ENCODE assay signal across 1 cellular context in the genomic region with DNA sequence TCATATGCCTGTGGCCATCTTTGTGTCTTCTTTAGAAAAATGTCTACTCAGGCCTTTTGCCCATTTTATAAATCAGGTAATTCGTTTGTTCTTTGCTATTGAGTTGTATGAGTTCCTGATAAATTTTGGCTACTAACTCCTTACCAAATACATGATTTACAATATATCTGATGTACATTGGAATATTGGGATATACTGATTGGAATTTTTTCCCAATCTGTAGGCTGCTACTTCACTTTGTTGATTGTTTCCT.
TF ChIP-seq lines count a peak whose summit lies in the region.

No MANE protein-coding gene starts in this region.

TF ChIP-seq in IMR-90, 13 proteins besides CTCF, POLR2A, EP300 and RAD21:
- TF ChIP-seq RFX5 (IDR thresholded peaks at IDR 0.05; ENCODE audit: low read depth, low read length) = no peak
- peak; percentile 78 for TF ChIP-seq MAFK (IDR thresholded peaks at IDR 0.05; ENCODE audit: low read depth, low read length)
- no peak for TF ChIP-seq SMC3 (IDR thresholded peaks at IDR 0.05; ENCODE audit: low read depth, low read length)
- no peak for TF ChIP-seq RCOR1 (IDR thresholded peaks at IDR 0.05; ENCODE audit: insufficient replicate concordance, low read length)
- TF ChIP-seq, protein P1, sequence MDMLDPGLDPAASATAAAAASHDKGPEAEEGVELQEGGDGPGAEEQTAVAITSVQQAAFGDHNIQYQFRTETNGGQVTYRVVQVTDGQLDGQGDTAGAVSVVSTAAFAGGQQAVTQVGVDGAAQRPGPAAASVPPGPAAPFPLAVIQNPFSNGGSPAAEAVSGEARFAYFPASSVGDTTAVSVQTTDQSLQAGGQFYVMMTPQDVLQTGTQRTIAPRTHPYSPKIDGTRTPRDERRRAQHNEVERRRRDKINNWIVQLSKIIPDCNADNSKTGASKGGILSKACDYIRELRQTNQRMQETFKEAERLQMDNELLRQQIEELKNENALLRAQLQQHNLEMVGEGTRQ (IDR thresholded peaks at IDR 0.05; ENCODE audit: low read depth, low read length) = no peak
